ENCODE assay signal across 16 cellular contexts in genomic region chr21:37357691-37358090, GRCh38. TPM values are rescaled to one million over a fixed set of nuclear protein-coding genes. Genes with fewer than 3 reads are reported as not detected.
DNase-seq lines count a peak whose midpoint lies in the region; ATAC-seq, FAIRE-seq and TF ChIP-seq lines count a peak whose summit lies in the region.
"Had no signal": no experiment of that assay in that cellular context is flagged by ENCODE, and none has a peak within 500 bp of the region (broad histone marks: within the 10 kb centered on the region; RNA-seq: fewer than 3 reads in every experiment).

No MANE protein-coding gene starts in this region.

- no peak for ATAC-seq in GM23338
- ATAC-seq in PC-3 = peak; percentile 79
- no peak for ATAC-seq in lower lobe of right lung
- no peak for ATAC-seq in CD8-positive, alpha-beta T cell
- no peak for ATAC-seq in HG03097 (IDR thresholded peaks at IDR 0.05; ENCODE audit: low FRiP score, unreplicated experiment)

- peaks cover 15% of the 10 kb centered on the region; the same call in 2 of the 3 replicates for H3K4me1 Mint-ChIP-seq in GM23338
- no peaks in the 10 kb centered on the region for H3K4me1 Mint-ChIP-seq in CD8-positive, alpha-beta T cell (ENCODE audit: low read depth)
- H3K4me1 Mint-ChIP-seq in CD4-positive, alpha-beta memory T cell = no peaks in the 10 kb centered on the region

- no peaks in the 10 kb centered on the region for H3K23me2 ChIP-seq in H1 (ENCODE audit: low read depth, low read length)

- H3K4me3 Mint-ChIP-seq in GM23338 = no peak overlapping the region
- H3K4me3 Mint-ChIP-seq in CD8-positive, alpha-beta T cell = no peak overlapping the region
- H3K4me3 Mint-ChIP-seq in CD4-positive, alpha-beta memory T cell = no peak overlapping the region
- H3K4me3 Mint-ChIP-seq: CD4-positive, alpha-beta T cell had no signal

- no peak overlapping the region for H3K4ac ChIP-seq in H1 (replicated peaks; ENCODE audit: insufficient read length, low read depth, low read length)

- H3K27ac ChIP-seq in GM23338 (ENCODE audit: low read depth) (no peak overlapping the region), PC-3 (ENCODE audit: low read length) (peak overlapping the region; percentile 50), H1 (ENCODE audit: low read depth, low read length) (no peak overlapping the region), lower lobe of right lung (peak overlapping the region; percentile 1)
- no peak overlapping the region for H3K27ac ChIP-seq in CD8-positive, alpha-beta T cell (ENCODE audit: low read depth, low read length)
- H3K27ac ChIP-seq in CD4-positive, alpha-beta memory T cell (ENCODE audit: low read depth, low read length) = no peak overlapping the region

- no peaks in the 10 kb centered on the region for H3K9me3 ChIP-seq in PC-3 (ENCODE audit: low read length)
- no peaks in the 10 kb centered on the region for H3K9me3 ChIP-seq in H1 (ENCODE audit: insufficient read depth in 2 of 2, low read depth in 1 of 2, low read length in 1 of 2)
- no peaks in the 10 kb centered on the region for H3K9me3 ChIP-seq in lower lobe of right lung
- H3K9me3 ChIP-seq in CD8-positive, alpha-beta T cell (ENCODE audit: low read length) = no peaks in the 10 kb centered on the region
- H3K9me3 ChIP-seq in CD4-positive, alpha-beta memory T cell (ENCODE audit: control insufficient read depth in 1 of 2, low read length in 2 of 2) = no peaks in the 10 kb centered on the region

- no peak overlapping the region for H2BK5ac ChIP-seq in H1 (ENCODE audit: low read depth, low read length)

- no peak for FAIRE-seq in H1 (lab: Jason Lieb, UNC)
- FAIRE-seq: GM19239, RCC 7860 had no signal

- no peak for TF ChIP-seq RAD21 in H1 (IDR thresholded peaks at IDR 0.05 in 1 of 2, conservative IDR thresholded peaks at IDR 0.05 in 1 of 2; ENCODE audit: low read depth in 2 of 2, low read length in 2 of 2)

- no peaks in the 10 kb centered on the region for H4K20me1 ChIP-seq in GM23338 (replicated peaks; ENCODE audit: insufficient read depth)
- no peaks in the 10 kb centered on the region for H4K20me1 ChIP-seq in PC-3 (ENCODE audit: low read length)
- no peaks in the 10 kb centered on the region for H4K20me1 ChIP-seq in H1 (replicated peaks in 1 of 2; ENCODE audit: control insufficient read depth in 1 of 2, insufficient read depth in 2 of 2, low read length in 2 of 2)

- H3K27me3 ChIP-seq in GM23338 (ENCODE audit: insufficient read depth) (no peaks in the 10 kb centered on the region), PC-3 (ENCODE audit: low read length) (no peaks in the 10 kb centered on the region), H1 (replicated peaks in 1 of 4; ENCODE audit: control insufficient read depth in 3 of 4, extremely low read depth in 1 of 4, insufficient read depth in 3 of 4, low read length in 3 of 4) (no peaks in the 10 kb centered on the region), lower lobe of right lung (ENCODE audit: low read depth) (no peaks in the 10 kb centered on the region)
- no peaks in the 10 kb centered on the region for H3K27me3 ChIP-seq in CD8-positive, alpha-beta T cell (ENCODE audit: insufficient read depth, low read length)
- H3K27me3 ChIP-seq in CD4-positive, alpha-beta memory T cell (ENCODE audit: insufficient read depth, low read length) = no peaks in the 10 kb centered on the region

- intact Hi-C loops in PC-3 (cut with micrococcal nuclease) = no loop called here
- intact Hi-C loops in lower lobe of right lung (cut with DNase I) = no loop called here
- intact Hi-C loops in CD8-positive, alpha-beta T cell (cut with DNase I, micrococcal nuclease) = no loop called here
- intact Hi-C loops in CD4-positive, alpha-beta memory T cell (cut with micrococcal nuclease) = no loop called here

- 87% methylated on average over 4 of the region's 4 CpGs; no CpG with 5 or more reads in 1 of the 2 experiments for WGBS in H1 (ENCODE audit: extremely low coverage in 1 of 2, insufficient coverage in 1 of 2, insufficient read length in 1 of 2, insufficient replicate concordance in 2 of 2, low coverage in 1 of 2, low lambda C conversion rate in 2 of 2, missing lambda C conversion rate in 1 of 2), 2 experiments

- CTCF ChIA-PET in PC-3 (lab: Charles Lee) = no interaction called here
- CTCF ChIA-PET in H1 (lab: Charles Lee; ENCODE audit: partially characterized antibody) = interaction anchor here (0.6 to 1.2 kb wide), 4 partner anchors 19 to 1157 kb away, joined by 3 to 4 read pairs (median 3); no protein-coding TSS in a partner anchor
- CTCF ChIA-PET in CD8-positive, alpha-beta T cell (lab: Charles Lee) = no interaction called here
- CTCF ChIA-PET in CD4-positive, alpha-beta memory T cell (lab: Charles Lee; ENCODE audit: partially characterized antibody) = no interaction called here

- no peak overlapping the region for H3K23ac ChIP-seq in H1 (ENCODE audit: insufficient read length)

- no peak overlapping the region for H4K5ac ChIP-seq in H1 (ENCODE audit: insufficient read length, low read depth, low read length)

- no peaks in the 10 kb centered on the region for H3K36me3 Mint-ChIP-seq in GM23338 (ENCODE audit: low read depth)
- no peaks in the 10 kb centered on the region for H3K36me3 Mint-ChIP-seq in CD8-positive, alpha-beta T cell
- no peaks in the 10 kb centered on the region for H3K36me3 Mint-ChIP-seq in CD4-positive, alpha-beta memory T cell

- DNase-seq in GM23338 (ENCODE audit: low spot score) = no peak
- DNase-seq in PC-3 = peak; percentile 85
- DNase-seq in H1 (ENCODE audit: low read depth in 1 of 2, low spot score in 2 of 2) = no peak
- DNase-seq in lower lobe of right lung = no peak
- DNase-seq in CD8-positive, alpha-beta T cell = no peak
- no peak for DNase-seq in CD4-positive, alpha-beta memory T cell
- no peak for DNase-seq in NK-92 (lab: John Stamatoyannopoulos, UW; ENCODE audit: unreplicated experiment)
- DNase-seq: CD4-positive, alpha-beta T cell; GOT3; NCI-H1092 treated with DMSO at 0.1 percent for 48 hours; NCI-H1694; NCI-H446; SIG-M5 had no signal

- H3K4me2 ChIP-seq in GM23338 = peak overlapping the region; percentile 24; the same call in 1 of the 2 replicates
- H3K4me2 ChIP-seq in PC-3 (ENCODE audit: low read length) = peak overlapping the region; percentile 40
- no peak overlapping the region for H3K4me2 ChIP-seq in H1 (ENCODE audit: insufficient read depth in 1 of 2, low read depth in 2 of 2, low read length in 2 of 2)

- H3K79me2 ChIP-seq in GM23338 (replicated peaks; ENCODE audit: insufficient read depth) = no peaks in the 10 kb centered on the region
- H3K79me2 ChIP-seq in PC-3 (ENCODE audit: low read length) = no peaks in the 10 kb centered on the region
- no peaks in the 10 kb centered on the region for H3K79me2 ChIP-seq in H1 (ENCODE audit: control insufficient read depth in 1 of 2, insufficient read depth in 2 of 2, low read length in 2 of 2)

- no peak for TF ChIP-seq POLR2A in H1 (IDR thresholded peaks at IDR 0.05; ENCODE audit: control extremely low read depth in 1 of 2, low read depth in 2 of 2, low read length in 2 of 2)

- H3K18ac ChIP-seq in H1 (ENCODE audit: extremely low read depth, low read length) = 0 out of 2 replicates have a peak overlapping the region, but pooled peaks have one; percentile 13

- H3K9ac ChIP-seq in PC-3 (ENCODE audit: low read length) (no peak overlapping the region), H1 (replicated peaks in 1 of 4; ENCODE audit: extremely low read depth in 1 of 4, low read depth in 3 of 4, low read length in 3 of 4) (no peak overlapping the region)

- no peak overlapping the region for H4K91ac ChIP-seq in H1 (replicated peaks; ENCODE audit: insufficient read length, low read length)

- H2BK15ac ChIP-seq in H1 (ENCODE audit: low read length) = no peak overlapping the region

- H3K36me3 ChIP-seq in GM23338 (ENCODE audit: insufficient read depth) (no peaks in the 10 kb centered on the region), PC-3 (ENCODE audit: low read depth, low read length) (no peaks in the 10 kb centered on the region), H1 (ENCODE audit: control insufficient read depth in 2 of 4, insufficient read depth in 4 of 4, low read length in 3 of 4) (no peaks in the 10 kb centered on the region), lower lobe of right lung (no peaks in the 10 kb centered on the region)
- no peaks in the 10 kb centered on the region for H3K36me3 ChIP-seq in CD8-positive, alpha-beta T cell (ENCODE audit: insufficient read depth, low read length)
- no peaks in the 10 kb centered on the region for H3K36me3 ChIP-seq in CD4-positive, alpha-beta memory T cell (ENCODE audit: insufficient read depth, low read length)

- H3K27ac Mint-ChIP-seq in GM23338 = no peak overlapping the region
- H3K27ac Mint-ChIP-seq in CD8-positive, alpha-beta T cell = no peak overlapping the region
- no peak overlapping the region for H3K27ac Mint-ChIP-seq in CD4-positive, alpha-beta memory T cell
- H3K27ac Mint-ChIP-seq: CD4-positive, alpha-beta T cell had no signal

- TF ChIP-seq EP300 in H1 (IDR thresholded peaks at IDR 0.05; ENCODE audit: borderline replicate concordance in 1 of 2, low read depth in 2 of 2, low read length in 2 of 2) = no peak

- no peak overlapping the region for H3K4me3 ChIP-seq in GM23338
- peak overlapping the region; percentile 11; the same call in 1 of the 2 replicates for H3K4me3 ChIP-seq in PC-3 (ENCODE audit: low read length)
- H3K4me3 ChIP-seq in H1 (ENCODE audit: extremely low read depth in 1 of 4, insufficient read depth in 2 of 4, low read depth in 3 of 4, low read length in 4 of 4) = no peak overlapping the region
- no peak overlapping the region for H3K4me3 ChIP-seq in lower lobe of right lung
- no peak overlapping the region for H3K4me3 ChIP-seq in CD8-positive, alpha-beta T cell (ENCODE audit: low read depth, low read length)
- H3K4me3 ChIP-seq in CD4-positive, alpha-beta memory T cell (ENCODE audit: low read length in 2 of 2) = no peak overlapping the region

- no TSS peak for BruUV-seq in PC-3 (replicated peaks; lab: Mats Ljungman, UMichigan)

- H3K79me1 ChIP-seq in H1 (ENCODE audit: low read depth, low read length) = no peaks in the 10 kb centered on the region

- H3K9me3 Mint-ChIP-seq in GM23338 = no peaks in the 10 kb centered on the region
- H3K9me3 Mint-ChIP-seq in CD8-positive, alpha-beta T cell = no peaks in the 10 kb centered on the region
- H3K9me3 Mint-ChIP-seq in CD4-positive, alpha-beta memory T cell = no peaks in the 10 kb centered on the region
- H3K9me3 Mint-ChIP-seq: CD4-positive, alpha-beta T cell had no signal

- no peak overlapping the region for H2AK5ac ChIP-seq in H1 (ENCODE audit: low read depth, low read length)

- no peaks in the 10 kb centered on the region for H3F3A ChIP-seq in GM23338 (replicated peaks; ENCODE audit: low read depth)
- no peaks in the 10 kb centered on the region for H3F3A ChIP-seq in PC-3 (ENCODE audit: low read length, unreplicated experiment)

- H3K56ac ChIP-seq in H1 (replicated peaks; ENCODE audit: insufficient read length, low read depth, low read length) = no peak overlapping the region

- H2BK20ac ChIP-seq in H1 (ENCODE audit: low read length) = no peak overlapping the region

- peak overlapping the region; percentile 61 for H2AFZ ChIP-seq in GM23338
- peak overlapping the region; percentile 52 for H2AFZ ChIP-seq in PC-3 (ENCODE audit: low read length)
- H2AFZ ChIP-seq in H1 (ENCODE audit: low read length) = no peak overlapping the region

- H3K4me1 ChIP-seq in GM23338 (ENCODE audit: insufficient read depth) (no peaks in the 10 kb centered on the region), PC-3 (ENCODE audit: insufficient read depth, low read length) (peaks cover 35% of the 10 kb centered on the region), H1 (replicated peaks in 1 of 4; ENCODE audit: control insufficient read depth in 3 of 4, insufficient read depth in 4 of 4, low read length in 3 of 4) (peaks cover 0 to 8% (median 6%) of the 10 kb centered on the region in 4 experiments; a peak in 5 of 7 replicates), lower lobe of right lung (peaks cover 10% of the 10 kb centered on the region)
- H3K4me1 ChIP-seq in CD8-positive, alpha-beta T cell (ENCODE audit: insufficient read depth, low read length) = no peaks in the 10 kb centered on the region
- no peaks in the 10 kb centered on the region for H3K4me1 ChIP-seq in CD4-positive, alpha-beta memory T cell (ENCODE audit: insufficient read depth, low read length)

- H3K9me2 ChIP-seq in GM23338 (ENCODE audit: insufficient read depth) (0 out of 2 replicates have a peak, but pooled peaks cover 3% of the 10 kb centered on the region), PC-3 (replicated peaks; ENCODE audit: low read length) (no peaks in the 10 kb centered on the region)

- no peak overlapping the region for H2BK12ac ChIP-seq in H1 (ENCODE audit: low read depth, low read length)

- no peak overlapping the region for H3K14ac ChIP-seq in H1 (ENCODE audit: insufficient read length)

- no peaks in the 10 kb centered on the region for H3K27me3 Mint-ChIP-seq in GM23338 (ENCODE audit: insufficient read depth, low read depth, poor library complexity)
- peaks cover 15% of the 10 kb centered on the region for H3K27me3 Mint-ChIP-seq in CD8-positive, alpha-beta T cell (ENCODE audit: low read depth)
- peaks cover 4 to 20% of the 10 kb centered on the region in 2 donors for H3K27me3 Mint-ChIP-seq in CD4-positive, alpha-beta memory T cell

- H4K8ac ChIP-seq in H1 (ENCODE audit: extremely low read depth, insufficient read depth, low read length) = no peak overlapping the region

- H2BK120ac ChIP-seq in H1 (replicated peaks; ENCODE audit: low read depth, low read length) = no peak overlapping the region

- TF ChIP-seq CTCF in GM23338 (conservative IDR thresholded peaks at IDR 0.05; ENCODE audit: low read depth in 2 of 2) = no peak
- TF ChIP-seq CTCF in PC-3 (conservative IDR thresholded peaks at IDR 0.05; ENCODE audit: low read depth, low read length) = no peak
- no peak for TF ChIP-seq CTCF in H1 (IDR thresholded peaks at IDR 0.05; ENCODE audit: control extremely low read depth in 1 of 3, insufficient read depth in 1 of 3, low read depth in 1 of 3, low read length in 3 of 3)
- TF ChIP-seq CTCF in lower lobe of right lung (IDR thresholded peaks at IDR 0.05) = no peak
- TF ChIP-seq CTCF in CD8-positive, alpha-beta T cell (IDR thresholded peaks at IDR 0.05) = no peak

- POLR2A ChIA-PET in PC-3 (lab: Charles Lee; ENCODE audit: unreplicated experiment) = interaction anchor here (0.6 kb wide), 1 partner anchor 381 kb away, joined by 3 read pairs; no protein-coding TSS in a partner anchor
- POLR2A ChIA-PET in H1 (lab: Charles Lee; ENCODE audit: partially characterized antibody) = interaction anchor here (1.4 to 1.8 kb wide), 2 partner anchors 9 to 100 kb away, joined by 4 to 5 read pairs; no protein-coding TSS in a partner anchor
- POLR2A ChIA-PET in CD8-positive, alpha-beta T cell (lab: Charles Lee) = no interaction called here
- POLR2A ChIA-PET in CD4-positive, alpha-beta memory T cell (lab: Charles Lee; ENCODE audit: partially characterized antibody) = interaction anchor here (0.6 kb wide), 1 partner anchor 14 kb away, joined by 4 read pairs; no protein-coding TSS in a partner anchor

RNA-seq across cellular contexts. Expression of gene DYRK1A, which starts 8.9 kb away (rescaled TPM):
- 82.9 and 84.7 TPM in 2 replicates for total RNA-seq in GM23338 (2014; rRNA removed; shearing (Covaris generic))
- polyA plus RNA-seq in GM23338 (2016; fragmentation: Nextera tagmentation; extraction: Ambion mirVana) = 10.3 and 11.0 TPM in 2 replicates
- total RNA-seq in PC-3 (2014; rRNA removed) = 48.7 and 59.1 TPM in 2 replicates
- total RNA-seq in H1 (2021; fragmentation: NEBNext Ultra II Directional; extraction: Animal tissue kit (Norgen Biotek cat#: 25700)) = 61.1 and 64.4 TPM in 2 replicates
- 49.3 and 62.2 TPM in 2 replicates for polyA plus RNA-seq in H1 (2011; rRNA removed)
- 48.7 TPM for polyA plus RNA-seq in H1 (2011; cell fraction: cytosol; rRNA removed)
- 90.1 TPM for polyA plus RNA-seq in H1 (2011; cell fraction: nucleus; rRNA removed)
- polyA plus RNA-seq in H1 (2012, experiment 1 of 2) = 24.8 to 31.5 TPM (median 27.6 TPM) in 4 replicates
- polyA plus RNA-seq in H1 (2012, experiment 2 of 2) = 1.9 TPM
- 23.2 TPM for polyA plus RNA-seq in H1 (2013, experiment 1 of 2)
- polyA plus RNA-seq in H1 (2013, experiment 2 of 2) = 24.9 TPM
- 233 and 267 TPM in 2 replicates for polyA minus RNA-seq in H1 (2011; rRNA and poly(A)+ RNA removed)
- 61.2 TPM for polyA minus RNA-seq in H1 (2011; cell fraction: cytosol; rRNA and poly(A)+ RNA removed)
- polyA minus RNA-seq in H1 (2011; cell fraction: nucleus; rRNA and poly(A)+ RNA removed) = 167 TPM
- total RNA-seq in lower lobe of right lung = 67.7 TPM
- 100 to 1,000 TPM; 171 to 195 TPM for total RNA-seq in CD8-positive, alpha-beta T cell
- 100 to 1,000 TPM; 126 to 130 TPM for total RNA-seq in CD4-positive, alpha-beta memory T cell
- 1 to 10 TPM; 1.4 to 4.2 TPM for polyA plus RNA-seq in CD4-positive, alpha-beta memory T cell

Comparison
In these comparisons a context has a peak if more than half of its experiments do, and no peak if none do; other contexts are left out.
1. H3K27ac ChIP-seq: peak in PC-3 (single experiment) and lower lobe of right lung (single experiment); none in GM23338 (single experiment), H1 (single experiment), CD8-positive, alpha-beta T cell (single experiment) and CD4-positive, alpha-beta memory T cell (single experiment).
2. H3K4me2 ChIP-seq: peak in GM23338 (single experiment) and PC-3 (single experiment); none in H1 (0 of 2).